ENCODE assay signal across 25 cellular contexts in the genomic region with DNA sequence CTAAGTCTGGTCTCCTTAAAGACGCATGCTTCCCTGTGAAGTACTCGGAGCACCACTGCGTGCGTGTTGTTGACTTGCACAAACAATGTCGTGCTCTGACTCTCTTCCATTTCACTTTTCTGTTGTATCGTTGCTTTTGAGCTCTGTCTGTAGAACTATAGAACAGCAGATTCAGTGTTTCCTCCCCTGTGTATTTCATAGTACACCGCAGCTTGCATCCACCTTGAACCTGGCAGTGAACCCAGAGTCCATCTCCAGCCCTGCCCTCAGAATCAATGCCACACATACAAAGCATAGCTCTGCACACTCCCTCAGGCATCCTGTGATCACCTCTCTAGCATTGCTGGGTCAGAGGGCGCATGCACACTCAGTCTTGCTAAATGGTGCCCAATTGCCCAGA. TPM values are rescaled to one million over a fixed set of nuclear protein-coding genes. Genes with fewer than 3 reads are reported as not detected.
"Had no signal": no experiment of that assay in that cellular context is flagged by ENCODE, and none has a peak within 500 bp of the region (broad histone marks: within the 10 kb centered on the region; RNA-seq: fewer than 3 reads in every experiment).

No MANE protein-coding gene starts in this region.

- FAIRE-seq: K562 had no signal

- ATAC-seq: activated CD8-positive, alpha-beta T cell treated with anti-CD3 and anti-CD28 coated beads, Interleukin-2, amount 10 ng/mL, durations not matched to agents 7 days and 5 days; activated T-cell treated with anti-CD3 and anti-CD28 coated beads, Interleukin-2, amount 50 U/mL, for 4 hours; activated T-helper 17 cell treated with anti-CD3 and anti-CD28 coated beads, Interleukin-2, amount 50 U/mL, for 72 hours; K562; T-helper 17 cell; WTC11 had no signal

- DNase-seq: activated CD4-positive, alpha-beta T cell treated with anti-CD3 and anti-CD28 coated beads for 48 hours; activated CD4-positive, alpha-beta T cell treated with anti-CD3 and anti-CD28 coated beads, Interleukin-2, amount 50 U/mL, for 4 hours; activated CD4-positive, CD25-positive, alpha-beta regulatory T cell treated with anti-CD3 and anti-CD28 coated beads, Interleukin-2, amount 50 U/mL, for 72 hours; activated CD8-positive, alpha-beta T cell treated with anti-CD3 and anti-CD28 coated beads, Interleukin-2, amount 10 ng/mL, durations not matched to agents 7 days and 5 days; activated gamma-delta T cell; activated naive CD4-positive, alpha-beta T cell treated with anti-CD3 and anti-CD28 coated beads for 36 hours; activated T-cell treated with anti-CD3 and anti-CD28 coated beads, Interleukin-2, amount 50 U/mL, for 4 hours; brain microvascular endothelial cell; Karpas-422; MM.1S; NCI-H1105; NCI-H1436; NCI-H187; NCI-H2171; NCI-H2227 treated with DMSO at 0.1 percent for 48 hours; NCI-H526; NCI-H82; SIG-M5; T-helper 17 cell; T-helper 9 cell had no signal

RNA-seq across cellular contexts. Expression of a gene that starts 37.2 kb away (rescaled TPM):
- total RNA-seq: activated CD8-positive, alpha-beta T cell treated with anti-CD3 and anti-CD28 coated beads, Interleukin-2, amount 10 ng/mL, durations not matched to agents 7 days and 5 days; activated naive CD4-positive, alpha-beta T cell treated with anti-CD3 and anti-CD28 coated beads for 36 hours; activated T-helper 17 cell treated with anti-CD3 and anti-CD28 coated beads, Interleukin-2, amount 50 U/mL, for 72 hours; K562; NCI-H460; OCI-LY7; T-helper 17 cell had no signal
